19 cellular contexts compared by ENCODE assay signal in the genomic region with DNA sequence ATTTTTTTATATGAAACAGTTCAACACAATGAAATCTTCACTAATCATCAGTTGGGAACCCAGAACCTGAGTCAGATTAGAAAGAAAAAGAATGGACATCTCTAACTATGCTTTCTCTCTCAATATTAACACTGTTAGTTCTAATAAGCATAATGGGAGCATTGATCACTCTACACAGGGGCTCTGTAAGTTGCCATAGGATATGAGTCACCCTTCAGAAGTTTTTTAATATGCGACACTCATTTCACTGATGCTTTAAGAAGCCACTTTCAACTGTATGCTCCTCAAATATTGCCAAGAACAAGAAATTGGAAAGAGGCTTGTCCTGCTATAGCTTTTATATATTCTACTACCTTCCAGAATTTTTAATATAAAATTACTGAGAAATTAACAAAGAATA.
"Had no signal": no experiment of that assay in that cellular context is flagged by ENCODE, and none has a peak within 500 bp of the region (broad histone marks: within the 10 kb centered on the region; RNA-seq: fewer than 3 reads in every experiment).

No MANE protein-coding gene starts in this region.

- H3K9me3 ChIP-seq: lower lobe of right lung had no signal

- FAIRE-seq: colon, frontal cortex, keratinocyte had no signal

- H3K27me3 Mint-ChIP-seq: stimulated activated naive B cell treated with anti-CD40 and anti-IgM and Interleukin-4, amounts not matched to agents 10 μg/mL and 1 μg/mL and 100 μg/mL, for 72 hours had no signal

- DNase-seq: activated CD4-positive, alpha-beta memory T cell treated with anti-CD3 and anti-CD28 coated beads for 36 hours; activated CD4-positive, alpha-beta T cell treated with anti-CD3 and anti-CD28 coated beads for 36 hours; activated naive CD4-positive, alpha-beta T cell; activated naive CD8-positive, alpha-beta T cell treated with anti-CD3 and anti-CD28 coated beads, Interleukin-2, amount 10 ng/mL, durations not matched to agents 7 days and 5 days; activated T-cell treated with anti-CD3 and anti-CD28 coated beads, Interleukin-2, amount 50 U/mL, for 1 hour; amygdala; brain microvascular endothelial cell; central memory CD4-positive, alpha-beta T cell; erythroblast; head of caudate nucleus; lower lobe of right lung; retina; stimulated activated naive B cell treated with anti-CD40 and anti-IgM and Interleukin-4, amounts not matched to agents 10 μg/mL and 1 μg/mL and 100 μg/mL, for 72 hours had no signal

- H3K4me1 Mint-ChIP-seq: activated CD4-positive, alpha-beta T cell treated with anti-CD3 and anti-CD28 coated beads for 36 hours; activated naive CD8-positive, alpha-beta T cell treated with anti-CD3 and anti-CD28 coated beads, Interleukin-2, amount 10 ng/mL, durations not matched to agents 7 days and 5 days; activated T-helper 17 cell treated with anti-CD3 and anti-CD28 coated beads, Interleukin-2, amount 50 U/mL, for 72 hours; stimulated activated naive B cell treated with anti-CD40 and anti-IgM and Interleukin-4, amounts not matched to agents 10 μg/mL and 1 μg/mL and 100 μg/mL, for 72 hours; WTC11 had no signal

- H3K36me3 Mint-ChIP-seq: activated CD4-positive, alpha-beta memory T cell treated with anti-CD3 and anti-CD28 coated beads for 36 hours; activated naive CD8-positive, alpha-beta T cell treated with anti-CD3 and anti-CD28 coated beads, Interleukin-2, amount 10 ng/mL, durations not matched to agents 7 days and 5 days; stimulated activated naive B cell treated with anti-CD40 and anti-IgM and Interleukin-4, amounts not matched to agents 10 μg/mL and 1 μg/mL and 100 μg/mL, for 72 hours; WTC11 had no signal

- H3K36me3 ChIP-seq: brain microvascular endothelial cell, lower lobe of right lung had no signal

- ATAC-seq: activated CD4-positive, alpha-beta T cell treated with anti-CD3 and anti-CD28 coated beads for 36 hours; activated T-helper 17 cell treated with anti-CD3 and anti-CD28 coated beads, Interleukin-2, amount 50 U/mL, for 72 hours; lower lobe of right lung; stimulated activated naive B cell treated with anti-CD40 and anti-IgM and Interleukin-4, amounts not matched to agents 10 μg/mL and 1 μg/mL and 100 μg/mL, for 72 hours; WTC11 had no signal

- H3K27ac Mint-ChIP-seq: activated CD4-positive, alpha-beta memory T cell treated with anti-CD3 and anti-CD28 coated beads for 36 hours; activated CD4-positive, alpha-beta T cell treated with anti-CD3 and anti-CD28 coated beads for 36 hours; activated naive CD8-positive, alpha-beta T cell treated with anti-CD3 and anti-CD28 coated beads, Interleukin-2, amount 10 ng/mL, durations not matched to agents 7 days and 5 days; activated T-helper 17 cell treated with anti-CD3 and anti-CD28 coated beads, Interleukin-2, amount 50 U/mL, for 72 hours; nephron; stimulated activated naive B cell treated with anti-CD40 and anti-IgM and Interleukin-4, amounts not matched to agents 10 μg/mL and 1 μg/mL and 100 μg/mL, for 72 hours; WTC11 had no signal

- H3K4me3 ChIP-seq: lower lobe of right lung had no signal

- H3K9me3 Mint-ChIP-seq: activated CD4-positive, alpha-beta memory T cell treated with anti-CD3 and anti-CD28 coated beads for 36 hours; activated naive CD8-positive, alpha-beta T cell treated with anti-CD3 and anti-CD28 coated beads, Interleukin-2, amount 10 ng/mL, durations not matched to agents 7 days and 5 days; activated T-helper 17 cell treated with anti-CD3 and anti-CD28 coated beads, Interleukin-2, amount 50 U/mL, for 72 hours; nephron; stimulated activated naive B cell treated with anti-CD40 and anti-IgM and Interleukin-4, amounts not matched to agents 10 μg/mL and 1 μg/mL and 100 μg/mL, for 72 hours; WTC11 had no signal

- H3K27me3 ChIP-seq: brain microvascular endothelial cell had no signal

- H3K4me3 Mint-ChIP-seq: activated CD4-positive, alpha-beta memory T cell treated with anti-CD3 and anti-CD28 coated beads for 36 hours; activated CD4-positive, alpha-beta T cell treated with anti-CD3 and anti-CD28 coated beads for 36 hours; activated naive CD8-positive, alpha-beta T cell treated with anti-CD3 and anti-CD28 coated beads, Interleukin-2, amount 10 ng/mL, durations not matched to agents 7 days and 5 days; activated T-helper 17 cell treated with anti-CD3 and anti-CD28 coated beads, Interleukin-2, amount 50 U/mL, for 72 hours; nephron; stimulated activated naive B cell treated with anti-CD40 and anti-IgM and Interleukin-4, amounts not matched to agents 10 μg/mL and 1 μg/mL and 100 μg/mL, for 72 hours; WTC11 had no signal

- H3K4me1 ChIP-seq: lower lobe of right lung had no signal

- H3K27ac ChIP-seq: brain microvascular endothelial cell, lower lobe of right lung had no signal
